ENCODE assay signal across 8 cellular contexts in genomic region chr5:157948738-157949410, GRCh38.
A peak's percentile ranks its signal among the peaks of the same experiment; 100 is the strongest.
DNase-seq lines count a peak whose midpoint lies in the region; ATAC-seq and TF ChIP-seq lines count a peak whose summit lies in the region.

No MANE protein-coding gene starts in this region.

- TF ChIP-seq POLR2A in lower leg skin (IDR thresholded peaks at IDR 0.05): no peak

- whole genome bisulfite sequencing in lower leg skin, 2 donors: 12% methylated on average over 11 of the region's 11 CpGs

- intact Hi-C loops in lower leg skin (cut with DNase I; ENCODE audit: low total_unique reads): no loop called here

- ATAC-seq in GM19023 (IDR thresholded peaks at IDR 0.05; ENCODE audit: unreplicated experiment) (peak; percentile 80), HG03439 (IDR thresholded peaks at IDR 0.05; ENCODE audit: unreplicated experiment) (peak; percentile 88)

- peak; percentile 92 for TF ChIP-seq CTCF in AG09319 (IDR thresholded peaks at IDR 0.05; ENCODE audit: low read depth, low read length)
- TF ChIP-seq CTCF in lower leg skin (IDR thresholded peaks at IDR 0.05): peak in 1 of 3 donors; percentile 61

- no peak overlapping the region for H3K4me3 ChIP-seq in lower leg skin (ENCODE audit: low read depth, poor library complexity, severe bottlenecking)

- DNase-seq in AG09319 (ENCODE audit: extremely low read depth, low read depth) (peak; percentile 79), NCI-H524 (lab: John Stamatoyannopoulos, UW) (peak; percentile 70 to 77), dermis blood vessel endothelial cell (peak; percentile 93), lower leg skin (ENCODE audit: low spot score in 2 of 2) (peak; percentile 94 to 96)
- peak; percentile 85 for DNase-seq in activated CD4-positive, alpha-beta T cell treated with anti-CD3 and anti-CD28 coated beads for 48 hours
- peak; percentile 27 to 63 (median 43) for DNase-seq in stimulated activated CD4-positive, alpha-beta T cell treated with anti-CD3 and anti-CD28 coated beads, TNF-alpha, amount 100 ng/mL, for 1 hour (ENCODE audit: low read depth in 3 of 3, low spot score in 1 of 3)

Comparison
In these comparisons a context has a peak if more than half of its experiments do, and no peak if none do; other contexts are left out.
1. DNase-seq: peak in every context shown above with its lines; median percentile 95 in lower leg skin; 93 in dermis blood vessel endothelial cell; 85 in activated CD4-positive, alpha-beta T cell treated with anti-CD3 and anti-CD28 coated beads for 48 hours; 79 in AG09319; 74 in NCI-H524; 43 in stimulated activated CD4-positive, alpha-beta T cell treated with anti-CD3 and anti-CD28 coated beads, TNF-alpha, amount 100 ng/mL, for 1 hour.